In the genomic region with DNA sequence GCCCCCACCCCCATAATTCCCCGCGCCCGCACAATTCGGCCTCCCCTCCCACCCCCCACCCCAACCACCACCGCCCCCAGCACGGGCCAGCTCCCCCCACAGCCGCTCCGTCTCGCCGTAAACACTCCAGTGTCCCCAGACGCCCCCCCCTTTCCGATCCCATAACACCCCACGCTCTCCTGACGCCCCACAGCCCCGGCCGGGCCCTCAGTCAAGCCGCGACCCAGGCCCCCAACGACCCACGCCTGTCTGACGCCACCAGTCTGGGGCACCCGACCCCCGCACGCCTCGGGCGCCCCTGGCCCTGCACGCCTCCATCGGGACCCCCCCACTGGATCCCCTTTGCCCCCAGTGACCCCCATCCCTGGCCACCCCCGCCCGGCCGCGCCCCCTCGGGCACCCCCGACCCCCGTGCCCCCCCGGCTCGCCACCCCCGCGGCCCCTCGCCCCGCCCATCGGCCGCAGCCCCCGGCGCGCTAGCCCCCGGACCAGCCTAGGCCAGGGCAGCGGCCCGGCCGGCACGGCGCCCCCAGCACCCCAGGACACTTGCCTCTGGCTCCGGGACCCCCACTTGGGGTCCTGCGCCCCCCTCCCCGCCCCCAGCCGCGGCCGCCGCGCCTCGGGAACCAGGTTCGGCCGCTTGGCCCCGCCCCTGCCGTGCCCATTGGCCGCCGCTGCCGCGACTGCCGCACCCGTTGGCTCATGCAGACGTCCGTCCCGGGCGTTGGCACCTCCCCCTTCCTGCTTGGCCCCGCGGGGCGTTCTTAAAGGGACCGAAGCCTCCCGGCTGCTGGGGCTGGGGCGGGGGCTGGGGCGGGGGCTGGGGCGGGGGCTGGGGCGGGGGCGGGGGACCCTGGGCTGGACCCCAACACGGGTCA, we compare ENCODE assay signal across 8 cellular contexts. TPM values are rescaled to one million over a fixed set of nuclear protein-coding genes. Genes with fewer than 3 reads are reported as not detected.
DNase-seq lines count a peak whose midpoint lies in the region; ATAC-seq, FAIRE-seq and TF ChIP-seq lines count a peak whose summit lies in the region.

A gene (minus strand): TSS at position 638 of the 878 bp plus-strand sequence. CDS start 1,603 bp downstream, outside the sequence.

- peaks cover 46% of the 10 kb centered on the region for H3K36me3 Mint-ChIP-seq in CD4-positive, alpha-beta T cell (ENCODE audit: low read depth)
- peaks cover 12% of the 10 kb centered on the region for H3K36me3 Mint-ChIP-seq in activated CD8-positive, alpha-beta memory T cell treated with anti-CD3 and anti-CD28 coated beads, Interleukin-2, amount 10 ng/mL, durations not matched to agents 7 days and 5 days

- H3K4me2 ChIP-seq in H1 (ENCODE audit: insufficient read depth in 1 of 2, low read depth in 2 of 2, low read length in 2 of 2) (peak within 1 kb of the TSS; percentile 81 to 91), mesendoderm (ENCODE audit: low read length) (peak within 1 kb of the TSS; percentile 76)

- no peak for TF ChIP-seq POLR2A in H1 (IDR thresholded peaks at IDR 0.05; ENCODE audit: control extremely low read depth in 1 of 2, low read depth in 2 of 2, low read length in 2 of 2)

- no peak within 1 kb of the TSS for H2BK20ac ChIP-seq in H1 (ENCODE audit: low read length)

- peak within 1 kb of the TSS; percentile 67 for H3K4me3 ChIP-seq in NT2/D1 (ENCODE audit: insufficient read length, low read depth)
- H3K4me3 ChIP-seq in H1 (ENCODE audit: extremely low read depth in 1 of 4, insufficient read depth in 2 of 4, low read depth in 3 of 4, low read length in 4 of 4), result peak within 1 kb of the TSS; percentile 61 to 77 (median 64)
- peak within 1 kb of the TSS; percentile 80 for H3K4me3 ChIP-seq in mesendoderm (ENCODE audit: low read length)

- H4K5ac ChIP-seq in H1 (ENCODE audit: insufficient read length, low read depth, low read length), result peak within 1 kb of the TSS; percentile 44
- no peak within 1 kb of the TSS for H4K5ac ChIP-seq in mesendoderm (ENCODE audit: low read length)

- ATAC-seq in CD4-positive, alpha-beta T cell (ENCODE audit: poor library complexity), result peak; percentile 93
- peak; percentile 97 for ATAC-seq in activated CD8-positive, alpha-beta memory T cell treated with anti-CD3 and anti-CD28 coated beads, Interleukin-2, amount 10 ng/mL, durations not matched to agents 7 days and 5 days

- H3K9me3 Mint-ChIP-seq in CD4-positive, alpha-beta T cell, result no peaks in the 10 kb centered on the region
- H3K9me3 Mint-ChIP-seq in activated CD8-positive, alpha-beta memory T cell treated with anti-CD3 and anti-CD28 coated beads, Interleukin-2, amount 10 ng/mL, durations not matched to agents 7 days and 5 days (ENCODE audit: low read depth), result no peaks in the 10 kb centered on the region

- H3K9ac ChIP-seq in NT2/D1 (ENCODE audit: insufficient read length, low read depth) (peak within 1 kb of the TSS; percentile 84), H1 (replicated peaks in 1 of 4; ENCODE audit: extremely low read depth in 1 of 4, low read depth in 3 of 4, low read length in 3 of 4) (peak within 1 kb of the TSS; percentile 8 to 69 (median 34); a peak in 4 of 7 replicates), mesendoderm (ENCODE audit: low read length) (peak within 1 kb of the TSS; percentile 85)

- H3K18ac ChIP-seq in H1 (ENCODE audit: extremely low read depth, low read length) (peak within 1 kb of the TSS; percentile 40), mesendoderm (ENCODE audit: low read length) (peak within 1 kb of the TSS; percentile 97)

- H3K27ac Mint-ChIP-seq in CD4-positive, alpha-beta T cell, result peak within 1 kb of the TSS; percentile 96
- H3K27ac Mint-ChIP-seq in activated CD8-positive, alpha-beta memory T cell treated with anti-CD3 and anti-CD28 coated beads, Interleukin-2, amount 10 ng/mL, durations not matched to agents 7 days and 5 days, result peak within 1 kb of the TSS; percentile 98

- POLR2A ChIA-PET in CD4-positive, alpha-beta T cell (lab: Charles Lee), result interaction anchor here (0.6 to 2.3 kb wide), 18 partner anchors 14 to 289 kb away, joined by 3 to 64 read pairs (median 8); a partner anchor contains a TSS
- POLR2A ChIA-PET in H1 (lab: Charles Lee; ENCODE audit: partially characterized antibody), result interaction anchor here (0.5 to 2.5 kb wide), 13 partner anchors 14 to 46 kb away, joined by 3 to 13 read pairs (median 4); a partner anchor contains a TSS

- no peaks in the 10 kb centered on the region for H3K27me3 ChIP-seq in CD4-positive, alpha-beta T cell (ENCODE audit: control insufficient read depth, insufficient read depth, low read length)
- H3K27me3 ChIP-seq in NT2/D1 (ENCODE audit: insufficient read depth, insufficient read length) (no peaks in the 10 kb centered on the region), H1 (replicated peaks in 1 of 4; ENCODE audit: control insufficient read depth in 3 of 4, extremely low read depth in 1 of 4, insufficient read depth in 3 of 4, low read length in 3 of 4) (no peaks in the 10 kb centered on the region), mesendoderm (ENCODE audit: insufficient read depth, low read length, poor library complexity) (no peaks in the 10 kb centered on the region)

- H2BK15ac ChIP-seq in H1 (ENCODE audit: low read length), result no peak within 1 kb of the TSS
- H2BK15ac ChIP-seq in mesendoderm (replicated peaks; ENCODE audit: low read depth), result no peak within 1 kb of the TSS

- H4K20me1 ChIP-seq in H1 (replicated peaks in 1 of 2; ENCODE audit: control insufficient read depth in 1 of 2, insufficient read depth in 2 of 2, low read length in 2 of 2), result peaks cover 0 to 4% of the 10 kb centered on the region in 2 experiments

- no peak for TF ChIP-seq RAD21 in H1 (IDR thresholded peaks at IDR 0.05 in 1 of 2, conservative IDR thresholded peaks at IDR 0.05 in 1 of 2; ENCODE audit: low read depth in 2 of 2, low read length in 2 of 2)

- H2BK120ac ChIP-seq in H1 (replicated peaks; ENCODE audit: low read depth, low read length) (no peak within 1 kb of the TSS), mesendoderm (ENCODE audit: low read depth, low read length) (no peak within 1 kb of the TSS)

- H3K23ac ChIP-seq in H1 (ENCODE audit: insufficient read length), result no peak within 1 kb of the TSS
- H3K23ac ChIP-seq in mesendoderm (ENCODE audit: low read length), result peak within 1 kb of the TSS; percentile 74

- CTCF ChIA-PET in CD4-positive, alpha-beta T cell (lab: Charles Lee), result interaction anchor here (1.3 to 1.7 kb wide), 8 partner anchors 9 to 304 kb away, joined by 3 to 8 read pairs (median 5); a partner anchor contains a TSS
- CTCF ChIA-PET in activated CD8-positive, alpha-beta memory T cell treated with anti-CD3 and anti-CD28 coated beads, Interleukin-2, amount 10 ng/mL, durations not matched to agents 7 days and 5 days (lab: Charles Lee), result interaction anchor here (0.6 to 5.4 kb wide), 24 partner anchors 9 to 289 kb away, joined by 3 to 48 read pairs (median 4); a partner anchor contains a TSS
- CTCF ChIA-PET in H1 (lab: Charles Lee; ENCODE audit: partially characterized antibody), result interaction anchor here (0.6 to 2.7 kb wide), 9 partner anchors 11 to 130 kb away, joined by 3 to 12 read pairs (median 5); no protein-coding TSS in a partner anchor

- TF ChIP-seq CTCF in CD4-positive, alpha-beta T cell (IDR thresholded peaks at IDR 0.05), result no peak
- no peak for TF ChIP-seq CTCF in GM20000 (IDR thresholded peaks at IDR 0.05; ENCODE audit: extremely low read depth, missing control alignments)
- no peak for TF ChIP-seq CTCF in H1 (IDR thresholded peaks at IDR 0.05; ENCODE audit: control extremely low read depth in 1 of 3, insufficient read depth in 1 of 3, low read depth in 1 of 3, low read length in 3 of 3)

- peak; percentile 89 to 96 (median 92) for DNase-seq in CD4-positive, alpha-beta T cell
- DNase-seq in GM20000 (ENCODE audit: low spot score) (peak; percentile 99), HT1080 (ENCODE audit: low read depth) (peak; percentile 71), NT2/D1 (ENCODE audit: low read depth, low spot score) (peak; percentile 87), H1 (ENCODE audit: low read depth in 1 of 2, low spot score in 2 of 2) (peak; percentile 66 to 97), mesendoderm (peak; percentile 89)
- DNase-seq in activated CD8-positive, alpha-beta memory T cell treated with anti-CD3 and anti-CD28 coated beads, Interleukin-2, amount 10 ng/mL, durations not matched to agents 7 days and 5 days, result peak; percentile 97
- DNase-seq in stimulated activated CD8-positive, alpha-beta memory T cell treated with anti-CD3 and anti-CD28 coated beads, Interleukin-12 subunit alpha, Interleukin-12 subunit beta, amount 100 ng/mL, for 24 hours (ENCODE audit: extremely low read depth), result peak; percentile 83

- peak within 1 kb of the TSS; percentile 22 for H3K4ac ChIP-seq in H1 (replicated peaks; ENCODE audit: insufficient read length, low read depth, low read length)
- H3K4ac ChIP-seq in mesendoderm (ENCODE audit: low read depth, low read length), result peak within 1 kb of the TSS; percentile 79

- H3K4me3 Mint-ChIP-seq in CD4-positive, alpha-beta T cell, result peak within 1 kb of the TSS; percentile 98
- peak within 1 kb of the TSS; percentile 88 for H3K4me3 Mint-ChIP-seq in activated CD8-positive, alpha-beta memory T cell treated with anti-CD3 and anti-CD28 coated beads, Interleukin-2, amount 10 ng/mL, durations not matched to agents 7 days and 5 days

- peaks cover 35% of the 10 kb centered on the region for H3K36me3 ChIP-seq in NT2/D1 (ENCODE audit: insufficient read depth, insufficient read length, low read length)
- peaks cover 5 to 25% (median 14%) of the 10 kb centered on the region in 4 experiments; a peak in 7 of 8 replicates for H3K36me3 ChIP-seq in H1 (ENCODE audit: control insufficient read depth in 2 of 4, insufficient read depth in 4 of 4, low read length in 3 of 4)
- peaks cover 8% of the 10 kb centered on the region for H3K36me3 ChIP-seq in mesendoderm (ENCODE audit: control insufficient read depth, insufficient read depth, low read length)

- H4K8ac ChIP-seq in H1 (ENCODE audit: extremely low read depth, insufficient read depth, low read length) (no peak within 1 kb of the TSS), mesendoderm (ENCODE audit: low read depth, low read length) (peak within 1 kb of the TSS; percentile 14)

- peak within 1 kb of the TSS; percentile 70; the same call in 1 of the 2 replicates for H2BK12ac ChIP-seq in H1 (ENCODE audit: low read depth, low read length)

- H3K14ac ChIP-seq in H1 (ENCODE audit: insufficient read length), result no peak within 1 kb of the TSS

- no peak for FAIRE-seq in H1 (lab: Jason Lieb, UNC)

- no peak within 1 kb of the TSS for H3K56ac ChIP-seq in H1 (replicated peaks; ENCODE audit: insufficient read length, low read depth, low read length)
- H3K56ac ChIP-seq in mesendoderm (ENCODE audit: low read length), result peak within 1 kb of the TSS; percentile 91

- peaks cover 5% of the 10 kb centered on the region for H3K4me1 ChIP-seq in NT2/D1 (ENCODE audit: insufficient read depth, insufficient read length)
- H3K4me1 ChIP-seq in H1 (replicated peaks in 1 of 4; ENCODE audit: control insufficient read depth in 3 of 4, insufficient read depth in 4 of 4, low read length in 3 of 4), result peaks cover 0 to 9% (median 4%) of the 10 kb centered on the region in 4 experiments; a peak in 1 of 7 replicates
- no peaks in the 10 kb centered on the region for H3K4me1 ChIP-seq in mesendoderm (ENCODE audit: control insufficient read depth, low read depth, low read length)

- H3K9me3 ChIP-seq in CD4-positive, alpha-beta T cell (ENCODE audit: control insufficient read depth, low read length), result no peaks in the 10 kb centered on the region
- no peaks in the 10 kb centered on the region for H3K9me3 ChIP-seq in NT2/D1 (ENCODE audit: insufficient read depth, low read length)
- H3K9me3 ChIP-seq in H1 (ENCODE audit: insufficient read depth in 2 of 2, low read depth in 1 of 2, low read length in 1 of 2), result no peaks in the 10 kb centered on the region

- 0% methylated on average over 8 of the region's 86 CpGs; no CpG with 5 or more reads in 1 of the 2 experiments for WGBS in H1 (ENCODE audit: extremely low coverage in 1 of 2, insufficient coverage in 1 of 2, insufficient read length in 1 of 2, insufficient replicate concordance in 2 of 2, low coverage in 1 of 2, low lambda C conversion rate in 2 of 2, missing lambda C conversion rate in 1 of 2), 2 experiments
- WGBS in mesendoderm (ENCODE audit: extremely low coverage, insufficient coverage, low lambda C conversion rate), result no CpG with 5 or more reads among the region's 86 CpGs

- H3K79me2 ChIP-seq in H1 (ENCODE audit: control insufficient read depth in 1 of 2, insufficient read depth in 2 of 2, low read length in 2 of 2) (peaks cover 0 to 16% of the 10 kb centered on the region in 2 experiments; a peak in 2 of 4 replicates), mesendoderm (ENCODE audit: control insufficient read depth, insufficient read depth, low read length) (peaks cover 6% of the 10 kb centered on the region)

- peak within 1 kb of the TSS; percentile 80 for H2AFZ ChIP-seq in H1 (ENCODE audit: low read length)

- H4K91ac ChIP-seq in H1 (replicated peaks; ENCODE audit: insufficient read length, low read length), result peak within 1 kb of the TSS; percentile 12

- no peaks in the 10 kb centered on the region for H3K27me3 Mint-ChIP-seq in CD4-positive, alpha-beta T cell
- no peaks in the 10 kb centered on the region for H3K27me3 Mint-ChIP-seq in activated CD8-positive, alpha-beta memory T cell treated with anti-CD3 and anti-CD28 coated beads, Interleukin-2, amount 10 ng/mL, durations not matched to agents 7 days and 5 days

- H3K4me1 Mint-ChIP-seq in CD4-positive, alpha-beta T cell (ENCODE audit: low read depth), result peaks cover 27% of the 10 kb centered on the region
- H3K4me1 Mint-ChIP-seq in activated CD8-positive, alpha-beta memory T cell treated with anti-CD3 and anti-CD28 coated beads, Interleukin-2, amount 10 ng/mL, durations not matched to agents 7 days and 5 days, result peaks cover 27% of the 10 kb centered on the region

- H3K27ac ChIP-seq in CD4-positive, alpha-beta T cell (ENCODE audit: low read depth, low read length), result peak within 1 kb of the TSS; percentile 66
- H3K27ac ChIP-seq in H1 (ENCODE audit: low read depth, low read length), result no peak within 1 kb of the TSS; the same call in 1 of the 2 replicates
- peak within 1 kb of the TSS; percentile 48 for H3K27ac ChIP-seq in mesendoderm (ENCODE audit: low read depth, low read length)

- no peak for TF ChIP-seq EP300 in H1 (IDR thresholded peaks at IDR 0.05; ENCODE audit: borderline replicate concordance in 1 of 2, low read depth in 2 of 2, low read length in 2 of 2)

- H3K23me2 ChIP-seq in H1 (ENCODE audit: low read depth, low read length), result peaks cover 8% of the 10 kb centered on the region

- intact Hi-C loops in CD4-positive, alpha-beta T cell (cut with DNase I, micrococcal nuclease), result loop anchor here (1.0 to 5.0 kb wide), 2 partner anchors 21 to 44 kb away; a partner anchor contains a TSS

- no peak within 1 kb of the TSS for H2AK5ac ChIP-seq in H1 (ENCODE audit: low read depth, low read length)
- H2AK5ac ChIP-seq in mesendoderm (ENCODE audit: low read length), result peak within 1 kb of the TSS; percentile 48

- H3K79me1 ChIP-seq in H1 (ENCODE audit: low read depth, low read length) (no peaks in the 10 kb centered on the region; the same call in 1 of the 2 replicates), mesendoderm (ENCODE audit: low read length) (peaks cover 11% of the 10 kb centered on the region)

- H2BK5ac ChIP-seq in H1 (ENCODE audit: low read depth, low read length) (peak within 1 kb of the TSS; percentile 35; the same call in 1 of the 2 replicates), mesendoderm (ENCODE audit: low read length) (peak within 1 kb of the TSS; percentile 9)

RNA-seq across cellular contexts. Expression of the gene that starts here (rescaled TPM):
- 100 to 1,000 TPM; 147 to 152 TPM for total RNA-seq in CD4-positive, alpha-beta T cell
- 124 and 135 TPM in 2 replicates for total RNA-seq in HT1080 (2014; rRNA removed; shearing (Covaris generic))
- polyA plus RNA-seq in HT1080 (2015; cell fraction: cytosol; rRNA removed), result 196 and 240 TPM in 2 replicates
- polyA plus RNA-seq in HT1080 (2015; cell fraction: nucleus; rRNA removed), result 113 and 124 TPM in 2 replicates
- total RNA-seq in activated CD8-positive, alpha-beta memory T cell treated with anti-CD3 and anti-CD28 coated beads, Interleukin-2, amount 10 ng/mL, durations not matched to agents 7 days and 5 days, result 100 to 1,000 TPM; 220 to 286 TPM
- 264 and 273 TPM in 2 replicates for total RNA-seq in H1 (2021; fragmentation: NEBNext Ultra II Directional; extraction: Animal tissue kit (Norgen Biotek cat#: 25700))
- polyA plus RNA-seq in H1 (2011; rRNA removed), result 309 and 441 TPM in 2 replicates
- polyA plus RNA-seq in H1 (2011; cell fraction: cytosol; rRNA removed), result 383 TPM
- 364 TPM for polyA plus RNA-seq in H1 (2011; cell fraction: nucleus; rRNA removed)
- 208 to 378 TPM (median 354 TPM) in 4 replicates for polyA plus RNA-seq in H1 (2012, experiment 1 of 2)
- 339 TPM for polyA plus RNA-seq in H1 (2012, experiment 2 of 2)
- 164 TPM for polyA plus RNA-seq in H1 (2013, experiment 1 of 2)
- polyA plus RNA-seq in H1 (2013, experiment 2 of 2), result 163 TPM
- polyA minus RNA-seq in H1 (2011; rRNA and poly(A)+ RNA removed), result 84.8 and 104 TPM in 2 replicates
- polyA minus RNA-seq in H1 (2011; cell fraction: cytosol; rRNA and poly(A)+ RNA removed), result 178 TPM
- 121 TPM for polyA minus RNA-seq in H1 (2011; cell fraction: nucleus; rRNA and poly(A)+ RNA removed)
- 132 TPM for polyA plus RNA-seq in mesendoderm (2013, experiment 1 of 2)
- polyA plus RNA-seq in mesendoderm (2013, experiment 2 of 2), result 131 TPM

Comparison
In these comparisons a context has a peak if more than half of its experiments do, and no peak if none do; other contexts are left out.
1. H3K9ac ChIP-seq: peak in every context shown above with its lines; median percentile 85 in mesendoderm; 84 in NT2/D1; 34 in H1.